19 cellular contexts compared by ENCODE assay signal in the genomic region with DNA sequence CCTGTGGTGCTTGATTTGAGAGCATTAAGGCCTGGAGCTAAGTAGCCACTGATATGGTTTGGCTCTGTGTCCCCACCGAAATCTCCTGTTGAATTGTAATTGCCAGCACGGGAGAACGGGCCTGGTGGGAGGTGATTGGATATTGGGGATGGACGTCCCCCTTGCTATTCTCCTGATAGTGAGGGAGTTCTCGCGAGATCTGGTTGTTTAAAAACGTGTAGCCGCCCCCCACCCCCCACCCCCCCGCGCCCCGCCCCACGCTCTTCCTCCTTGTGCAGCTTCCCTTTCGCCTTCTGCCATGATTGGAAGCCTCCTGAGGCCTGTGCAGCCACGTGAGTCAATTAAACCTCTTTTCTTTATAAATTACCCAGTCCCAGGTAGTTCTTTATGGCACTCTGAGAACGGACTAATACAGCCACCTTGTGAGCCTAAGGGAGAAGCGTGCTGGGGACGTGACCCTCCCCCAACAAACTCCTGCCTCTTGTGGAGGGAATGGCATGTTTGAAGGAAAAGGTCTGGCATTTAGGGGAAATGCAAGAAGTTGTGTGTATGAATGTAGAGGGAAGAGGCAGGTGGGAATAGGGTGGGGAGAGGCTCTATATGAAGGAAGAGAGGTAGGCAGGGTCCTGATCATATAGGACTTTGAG.
A peak's percentile ranks its signal among the peaks of the same experiment; 100 is the strongest.
DNase-seq lines count a peak whose midpoint lies in the region; TF ChIP-seq lines count a peak whose summit lies in the region.
"Had no signal": no experiment of that assay in that cellular context is flagged by ENCODE, and none has a peak within 500 bp of the region (broad histone marks: within the 10 kb centered on the region; RNA-seq: fewer than 3 reads in every experiment).

No MANE protein-coding gene starts in this region.

- DNase-seq in AG20443 (ENCODE audit: low spot score) (peak; percentile 3), cerebellar cortex (ENCODE audit: low spot score) (peak; percentile 5), left kidney (ENCODE audit: low read depth, low spot score) (peak; percentile 10), NCI-H345 (lab: John Stamatoyannopoulos, UW) (no peak), amniotic stem cell (lab: John Stamatoyannopoulos, UW) (no peak)
- no peak for DNase-seq in activated CD8-positive, alpha-beta memory T cell treated with anti-CD3 and anti-CD28 coated beads for 24 hours
- DNase-seq: BE2C; CD4-positive, alpha-beta T cell; IMR-90; Kasumi-1; MM.1S; NCI-H1092; NCI-H1436 treated with DMSO at 0.1 percent for 48 hours; NCI-H2081; NCI-H510A treated with DMSO at 0.1 percent for 48 hours; NCI-H774; SHP77 had no signal

- H3K9me3 ChIP-seq in HEK293 (ENCODE audit: control insufficient read depth, insufficient read depth, low read depth, low read length) = no peaks in the 10 kb centered on the region
- H3K9me3 ChIP-seq: BE2C had no signal

- CTCF ChIA-PET in HEK293 (lab: Yijun Ruan, JAX) = no interaction called here

- 0 out of 2 replicates have a peak, but pooled peaks have one; percentile 29 for TF ChIP-seq CTCF in HEK293 (tag by site-specific recombination; IDR thresholded peaks at IDR 0.05)

- no peak overlapping the region for H3K27ac ChIP-seq in HEK293 (ENCODE audit: extremely low read depth, low read depth, low read length)
- H3K27ac ChIP-seq: SK-N-MC had no signal

- no peaks in the 10 kb centered on the region for H3K36me3 ChIP-seq in HEK293 (ENCODE audit: control insufficient read depth in 2 of 2, insufficient read depth in 1 of 2, low read length in 2 of 2)
- H3K36me3 ChIP-seq: BE2C had no signal

- H3K4me3 ChIP-seq in HEK293 (ENCODE audit: low read depth, low read length) = no peak overlapping the region
- H3K4me3 ChIP-seq: SK-N-MC had no signal

- POLR2A ChIA-PET in HEK293 (lab: Yijun Ruan, JAX) = no interaction called here

- H3K4me1 ChIP-seq in HEK293 (ENCODE audit: control insufficient read depth, insufficient read depth, low read length) = no peaks in the 10 kb centered on the region
- H3K4me1 ChIP-seq: BE2C had no signal

TF ChIP-seq in HEK293, 187 proteins besides CTCF, POLR2A, EP300 and RAD21:
- TF ChIP-seq ZBTB17 (tag by site-specific recombination; IDR thresholded peaks at IDR 0.05) (no peak), ZNF544 (tag by site-specific recombination; IDR thresholded peaks at IDR 0.05) (no peak), ZNF433 (tag by site-specific recombination; IDR thresholded peaks at IDR 0.05; ENCODE audit: low read depth) (no peak), ZNF501 (tag by site-specific recombination; IDR thresholded peaks at IDR 0.05) (no peak), KLF7 (tag by site-specific recombination; IDR thresholded peaks at IDR 0.05; ENCODE audit: borderline replicate concordance) (no peak), ZNF248 (tag by site-specific recombination; IDR thresholded peaks at IDR 0.05) (no peak), ZNF16 (tag by site-specific recombination; IDR thresholded peaks at IDR 0.05; ENCODE audit: low read depth) (no peak), ZNF140 (tag by site-specific recombination; IDR thresholded peaks at IDR 0.05) (no peak), ZNF394 (tag by site-specific recombination; IDR thresholded peaks at IDR 0.05; ENCODE audit: borderline replicate concordance) (no peak), ZNF580 (tag by site-specific recombination; IDR thresholded peaks at IDR 0.05) (no peak)
- TF ChIP-seq, protein P1, sequence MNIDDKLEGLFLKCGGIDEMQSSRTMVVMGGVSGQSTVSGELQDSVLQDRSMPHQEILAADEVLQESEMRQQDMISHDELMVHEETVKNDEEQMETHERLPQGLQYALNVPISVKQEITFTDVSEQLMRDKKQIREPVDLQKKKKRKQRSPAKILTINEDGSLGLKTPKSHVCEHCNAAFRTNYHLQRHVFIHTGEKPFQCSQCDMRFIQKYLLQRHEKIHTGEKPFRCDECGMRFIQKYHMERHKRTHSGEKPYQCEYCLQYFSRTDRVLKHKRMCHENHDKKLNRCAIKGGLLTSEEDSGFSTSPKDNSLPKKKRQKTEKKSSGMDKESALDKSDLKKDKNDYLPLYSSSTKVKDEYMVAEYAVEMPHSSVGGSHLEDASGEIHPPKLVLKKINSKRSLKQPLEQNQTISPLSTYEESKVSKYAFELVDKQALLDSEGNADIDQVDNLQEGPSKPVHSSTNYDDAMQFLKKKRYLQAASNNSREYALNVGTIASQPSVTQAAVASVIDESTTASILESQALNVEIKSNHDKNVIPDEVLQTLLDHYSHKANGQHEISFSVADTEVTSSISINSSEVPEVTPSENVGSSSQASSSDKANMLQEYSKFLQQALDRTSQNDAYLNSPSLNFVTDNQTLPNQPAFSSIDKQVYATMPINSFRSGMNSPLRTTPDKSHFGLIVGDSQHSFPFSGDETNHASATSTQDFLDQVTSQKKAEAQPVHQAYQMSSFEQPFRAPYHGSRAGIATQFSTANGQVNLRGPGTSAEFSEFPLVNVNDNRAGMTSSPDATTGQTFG (tag by site-specific recombination; IDR thresholded peaks at IDR 0.05; ENCODE audit: borderline replicate concordance) = no peak
TF ChIP-seq in HEK293: peak in this region for 0.

Comparison
In these comparisons a context has a peak if more than half of its experiments do, and no peak if none do; other contexts are left out.
1. DNase-seq: peak in AG20443 (single experiment), cerebellar cortex (single experiment) and left kidney (single experiment); none in NCI-H345 (single experiment), activated CD8-positive, alpha-beta memory T cell treated with anti-CD3 and anti-CD28 coated beads for 24 hours (single experiment) and amniotic stem cell (single experiment).